In the genomic region with DNA sequence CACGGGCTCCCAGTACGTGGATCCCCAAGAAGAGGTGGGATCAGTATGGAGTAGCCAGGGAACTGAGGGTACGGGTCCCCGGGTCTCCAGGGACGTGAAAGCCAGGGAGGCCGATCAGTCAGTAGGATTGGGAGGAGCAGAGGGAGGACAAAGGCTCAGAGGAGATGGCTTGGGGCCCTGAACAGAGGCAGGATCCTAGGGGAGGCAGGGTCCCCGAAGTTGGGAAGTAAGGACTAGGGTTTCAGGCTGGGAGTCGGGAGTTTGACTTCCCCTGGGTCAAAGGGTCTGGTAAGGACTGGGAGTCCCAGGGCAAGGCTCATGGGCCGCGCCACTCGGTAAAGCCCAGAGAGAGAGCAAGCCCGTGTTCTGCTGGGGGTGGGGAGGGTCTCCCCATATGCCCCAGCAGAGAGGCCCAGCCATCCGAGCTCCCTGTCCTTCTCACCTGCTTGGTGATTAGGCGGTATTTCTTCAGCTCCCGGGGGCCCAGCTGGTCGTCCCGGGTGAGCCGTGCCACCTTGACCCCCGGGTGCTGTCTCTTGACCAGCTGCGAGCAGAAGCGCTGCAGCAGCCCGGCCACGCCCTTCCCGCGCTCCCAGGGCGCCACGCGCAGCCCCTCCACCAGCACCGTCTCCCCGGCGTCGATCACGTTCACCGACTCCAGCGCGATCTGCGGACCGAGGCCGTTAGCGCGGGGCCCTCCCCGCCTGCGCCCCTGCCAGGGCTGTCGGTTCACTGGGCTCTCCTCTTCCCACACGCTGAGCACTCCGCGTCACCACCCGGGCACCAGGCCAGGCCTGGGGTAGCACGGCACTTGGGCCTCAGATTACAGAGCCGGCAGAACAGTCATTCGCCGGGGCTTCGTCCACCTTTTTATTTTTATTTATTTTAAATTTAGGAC, we compare ENCODE assay signal across 9 cellular contexts. TPM values are rescaled to one million over a fixed set of nuclear protein-coding genes. Genes with fewer than 3 reads are reported as not detected.
DNase-seq lines count a peak whose midpoint lies in the region; ATAC-seq and TF ChIP-seq lines count a peak whose summit lies in the region.
"Had no signal": no experiment of that assay in that cellular context is flagged by ENCODE, and none has a peak within 500 bp of the region (broad histone marks: within the 10 kb centered on the region; RNA-seq: fewer than 3 reads in every experiment).

No MANE protein-coding gene starts in this region.

- WGBS in mesendoderm (ENCODE audit: extremely low coverage, insufficient coverage, low lambda C conversion rate) = no CpG with 5 or more reads among the region's 53 CpGs

- peak overlapping the region; percentile 36 for H3K4me3 Mint-ChIP-seq in T-helper 2 cell treated with Interferon-gamma antibody and Interleukin-4, amounts not matched to agents 5 μg/mL and 100 μg/mL, for 36 hours

- H3K27me3 ChIP-seq in mesendoderm (ENCODE audit: insufficient read depth, low read length, poor library complexity) = peaks cover 57% of the 10 kb centered on the region

- no peak overlapping the region for H3K23ac ChIP-seq in mesendoderm (ENCODE audit: low read length)

- no peaks in the 10 kb centered on the region for H3K9me3 Mint-ChIP-seq in T-helper 2 cell treated with Interferon-gamma antibody and Interleukin-4, amounts not matched to agents 5 μg/mL and 100 μg/mL, for 36 hours

- no peak overlapping the region for H3K4ac ChIP-seq in mesendoderm (ENCODE audit: low read depth, low read length)

- no peak overlapping the region for H3K4me2 ChIP-seq in mesendoderm (ENCODE audit: low read length)

- H3K4me3 ChIP-seq in choroid plexus epithelial cell (ENCODE audit: low read depth, low read length) = peak overlapping the region; percentile 32
- no peak overlapping the region for H3K4me3 ChIP-seq in mesendoderm (ENCODE audit: low read length)

- H2BK5ac ChIP-seq in mesendoderm (ENCODE audit: low read length) = no peak overlapping the region

- H3K4me1 ChIP-seq in mesendoderm (ENCODE audit: control insufficient read depth, low read depth, low read length) = no peaks in the 10 kb centered on the region

- no peak for TF ChIP-seq CTCF in choroid plexus epithelial cell (conservative IDR thresholded peaks at IDR 0.05; ENCODE audit: low read depth, low read length)

- no peak overlapping the region for H2AK5ac ChIP-seq in mesendoderm (ENCODE audit: low read length)

- H3K79me2 ChIP-seq in mesendoderm (ENCODE audit: control insufficient read depth, insufficient read depth, low read length) = no peaks in the 10 kb centered on the region

- peaks cover 34% of the 10 kb centered on the region for H3K4me1 Mint-ChIP-seq in T-helper 2 cell treated with Interferon-gamma antibody and Interleukin-4, amounts not matched to agents 5 μg/mL and 100 μg/mL, for 36 hours (ENCODE audit: low read depth)

- no peak overlapping the region for H3K9ac ChIP-seq in mesendoderm (ENCODE audit: low read length)

- no peak overlapping the region for H3K27ac ChIP-seq in mesendoderm (ENCODE audit: low read depth, low read length)

- no peak overlapping the region for H4K5ac ChIP-seq in mesendoderm (ENCODE audit: low read length)

- no peak for DNase-seq in T-helper 2 cell treated with Interferon-gamma antibody and Interleukin-4, amounts not matched to agents 5 μg/mL and 100 μg/mL, for 36 hours (ENCODE audit: low spot score)
- DNase-seq in T-helper 2 cell = no peak
- DNase-seq in NCI-H226 = peak; percentile 68
- peak; percentile 77 for DNase-seq in choroid plexus epithelial cell (ENCODE audit: low read depth)
- DNase-seq in mesendoderm = peak; percentile 6
- DNase-seq: DND-41 had no signal

- no peaks in the 10 kb centered on the region for H3K79me1 ChIP-seq in mesendoderm (ENCODE audit: low read length)

- H4K8ac ChIP-seq in mesendoderm (ENCODE audit: low read depth, low read length) = no peak overlapping the region

- H3K56ac ChIP-seq in mesendoderm (ENCODE audit: low read length) = peak overlapping the region; percentile 70

- H3K36me3 ChIP-seq in mesendoderm (ENCODE audit: control insufficient read depth, insufficient read depth, low read length) = no peaks in the 10 kb centered on the region

- peaks cover 2% of the 10 kb centered on the region for H3K36me3 Mint-ChIP-seq in T-helper 2 cell treated with Interferon-gamma antibody and Interleukin-4, amounts not matched to agents 5 μg/mL and 100 μg/mL, for 36 hours (ENCODE audit: low read depth)

- H3K18ac ChIP-seq in mesendoderm (ENCODE audit: low read length) = no peak overlapping the region

- peaks cover 88% of the 10 kb centered on the region for H3K27me3 Mint-ChIP-seq in T-helper 2 cell treated with Interferon-gamma antibody and Interleukin-4, amounts not matched to agents 5 μg/mL and 100 μg/mL, for 36 hours (ENCODE audit: low read depth)

- no peak overlapping the region for H2BK15ac ChIP-seq in mesendoderm (replicated peaks; ENCODE audit: low read depth)

- no peak overlapping the region for H2BK120ac ChIP-seq in mesendoderm (ENCODE audit: low read depth, low read length)

- ATAC-seq in GM21825 (IDR thresholded peaks at IDR 0.05; ENCODE audit: unreplicated experiment) = no peak
- no peak for ATAC-seq in HG03097 (IDR thresholded peaks at IDR 0.05; ENCODE audit: low FRiP score, unreplicated experiment)
- ATAC-seq in HG03175 (IDR thresholded peaks at IDR 0.05; ENCODE audit: unreplicated experiment) = no peak

- H3K27ac Mint-ChIP-seq in T-helper 2 cell treated with Interferon-gamma antibody and Interleukin-4, amounts not matched to agents 5 μg/mL and 100 μg/mL, for 36 hours = no peak overlapping the region

RNA-seq across cellular contexts. Expression of gene NAT16, which starts 7.0 kb away (rescaled TPM):
- not detected for polyA plus RNA-seq in mesendoderm (2013, experiment 1 of 2)
- polyA plus RNA-seq in mesendoderm (2013, experiment 2 of 2) = not detected

RNA-seq across cellular contexts. Expression of gene VGF, which starts 7.7 kb away (rescaled TPM):
- polyA plus RNA-seq in mesendoderm (2013, experiment 1 of 2) = 1.6 TPM
- 1.9 TPM for polyA plus RNA-seq in mesendoderm (2013, experiment 2 of 2)

RNA-seq across cellular contexts. Expression of gene AP1S1, which starts 18.8 kb away (rescaled TPM):
- polyA plus RNA-seq in mesendoderm (2013, experiment 1 of 2) = 14.7 TPM
- 15.1 TPM for polyA plus RNA-seq in mesendoderm (2013, experiment 2 of 2)

RNA-seq across cellular contexts. Expression of gene MOGAT3, which starts 27.7 kb away (rescaled TPM):
- polyA plus RNA-seq in mesendoderm (2013, experiment 1 of 2) = 0.07 TPM
- polyA plus RNA-seq in mesendoderm (2013, experiment 2 of 2) = 0.06 TPM

RNA-seq across cellular contexts. Expression of gene PLOD3, which starts 44.3 kb away (rescaled TPM):
- polyA plus RNA-seq in mesendoderm (2013, experiment 1 of 2) = 37.6 TPM
- polyA plus RNA-seq in mesendoderm (2013, experiment 2 of 2) = 36.6 TPM

Comparison
In these comparisons a context has a peak if more than half of its experiments do, and no peak if none do; other contexts are left out.
1. DNase-seq: peak in NCI-H226 (single experiment), choroid plexus epithelial cell (single experiment) and mesendoderm (single experiment); none in T-helper 2 cell treated with Interferon-gamma antibody and Interleukin-4, amounts not matched to agents 5 μg/mL and 100 μg/mL, for 36 hours (single experiment) and T-helper 2 cell (0 of 5).